ENCODE assay signal across 8 cellular contexts in the genomic region with DNA sequence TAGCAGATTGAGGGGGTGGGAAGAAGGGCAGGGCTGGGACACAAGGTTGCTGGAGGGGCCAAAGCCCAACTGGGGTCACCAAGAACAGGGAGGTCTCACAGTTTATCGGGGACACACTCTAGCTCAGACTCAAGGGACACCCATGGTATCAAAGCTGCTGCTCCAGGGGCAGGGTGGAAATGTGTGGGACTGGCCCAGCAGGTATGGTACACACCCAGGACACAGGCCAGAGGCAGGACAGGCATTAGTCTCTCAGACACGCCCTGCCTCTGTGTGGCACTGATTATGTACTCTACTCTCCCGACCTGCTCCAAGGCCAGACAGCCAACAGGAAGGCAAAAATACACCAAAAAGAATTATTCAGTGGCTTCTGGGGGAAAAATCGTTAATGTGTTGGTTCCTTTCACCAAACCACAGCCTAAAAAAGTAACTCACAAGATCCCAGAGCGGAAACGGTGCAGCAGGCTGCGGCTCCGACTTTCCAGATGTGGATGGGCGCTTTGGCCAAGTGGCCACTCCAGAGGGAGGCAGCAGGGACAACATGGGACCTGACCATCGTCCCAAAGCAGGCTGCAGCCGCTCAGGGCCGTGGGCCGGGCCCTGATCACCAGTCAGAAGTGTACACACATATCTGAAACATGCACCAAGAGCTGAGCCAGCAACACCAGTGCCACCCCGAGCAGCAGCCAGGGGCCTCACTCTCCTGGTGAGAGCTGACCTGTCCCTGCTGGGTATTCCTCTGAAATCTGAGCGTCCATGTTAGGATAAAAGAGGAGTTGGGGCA. TPM values are rescaled to one million over a fixed set of nuclear protein-coding genes. Genes with fewer than 3 reads are reported as not detected.
DNase-seq lines count a peak whose midpoint lies in the region; TF ChIP-seq lines count a peak whose summit lies in the region.

No MANE protein-coding gene starts in this region.

- TF ChIP-seq CTCF in brain (conservative IDR thresholded peaks at IDR 0.05) (no peak), neural crest cell (conservative IDR thresholded peaks at IDR 0.05) (no peak)

- DNase-seq in GDM1 (lab: John Stamatoyannopoulos, UW): peak; percentile 20
- DNase-seq in KBM-7: peak; percentile 83
- DNase-seq in neural crest cell (ENCODE audit: low read depth, low spot score): no peak
- no peak for DNase-seq in glomerular visceral epithelial cell (ENCODE audit: extremely low spot score)
- no peak for DNase-seq in NCI-H748 treated with DMSO at 0.1 percent for 48 hours (lab: John Stamatoyannopoulos, UW)
- no peak for DNase-seq in ecto neural progenitor cell (ENCODE audit: low spot score)
- no peak for DNase-seq in NCI-H1417 treated with DMSO at 0.1 percent for 48 hours (lab: John Stamatoyannopoulos, UW)

- H3K4me3 Mint-ChIP-seq in brain: peak overlapping the region; percentile 84 to 89 (median 85)
- H3K4me3 Mint-ChIP-seq in neural crest cell: peak overlapping the region; percentile 90

- H3K27me3 Mint-ChIP-seq in brain: no peaks in the 10 kb centered on the region
- no peaks in the 10 kb centered on the region for H3K27me3 Mint-ChIP-seq in neural crest cell (ENCODE audit: low read depth)

- peaks cover 43% of the 10 kb centered on the region for H3K4me1 Mint-ChIP-seq in brain
- peaks cover 13% of the 10 kb centered on the region for H3K4me1 Mint-ChIP-seq in neural crest cell

- H3K36me3 Mint-ChIP-seq in brain: peaks cover 26% of the 10 kb centered on the region
- H3K36me3 Mint-ChIP-seq in neural crest cell (ENCODE audit: low read depth): peaks cover 3% of the 10 kb centered on the region

- in situ Hi-C loops in KBM-7 (cut with MboI; ENCODE audit: low pct_unique_long_range_greater_than_20kb, low sequenced_read_pairs): no loop called here

- peak overlapping the region; percentile 42 to 92 (median 82) for H3K27ac Mint-ChIP-seq in brain
- H3K27ac Mint-ChIP-seq in neural crest cell (ENCODE audit: unreplicated experiment): peak overlapping the region; percentile 62

- H3K9me3 Mint-ChIP-seq in brain: no peaks in the 10 kb centered on the region
- no peaks in the 10 kb centered on the region for H3K9me3 Mint-ChIP-seq in neural crest cell

RNA-seq across cellular contexts. Expression of a gene that starts 1.0 kb away (rescaled TPM):
- 15.7 TPM for polyA plus RNA-seq in brain (ENCODE audit: insufficient read depth, low read depth, low replicate concordance)
- total RNA-seq in neural crest cell: 25.5 and 26.2 TPM in 2 replicates

RNA-seq across cellular contexts. Expression of a gene that starts 7.8 kb away (rescaled TPM):
- 49.3 TPM for polyA plus RNA-seq in brain (ENCODE audit: insufficient read depth, low read depth, low replicate concordance)
- 86.2 and 92.4 TPM in 2 replicates for total RNA-seq in neural crest cell

RNA-seq across cellular contexts. Expression of a gene that starts 8.6 kb away (rescaled TPM):
- polyA plus RNA-seq in brain (ENCODE audit: insufficient read depth, low read depth, low replicate concordance): 19.6 TPM
- 24.1 and 24.2 TPM in 2 replicates for total RNA-seq in neural crest cell

RNA-seq across cellular contexts. Expression of a gene that starts 16.9 kb away (rescaled TPM):
- 2.6 TPM for polyA plus RNA-seq in brain (ENCODE audit: insufficient read depth, low read depth, low replicate concordance)
- total RNA-seq in neural crest cell: 0.93 and 1.1 TPM in 2 replicates

RNA-seq across cellular contexts. Expression of a gene that starts 18.1 kb away (rescaled TPM):
- 63.9 TPM for polyA plus RNA-seq in brain (ENCODE audit: insufficient read depth, low read depth, low replicate concordance)
- total RNA-seq in neural crest cell: 93.0 and 102 TPM in 2 replicates

Comparison
In these comparisons a context has a peak if more than half of its experiments do, and no peak if none do; other contexts are left out.
1. DNase-seq: peak in GDM1 (single experiment) and KBM-7 (single experiment); none in neural crest cell (single experiment), glomerular visceral epithelial cell (single experiment), NCI-H748 treated with DMSO at 0.1 percent for 48 hours (single experiment), ecto neural progenitor cell (single experiment) and NCI-H1417 treated with DMSO at 0.1 percent for 48 hours (single experiment).